1 cellular context compared by ENCODE assay signal in genomic region chr12:57128519-57129247, GRCh38.
A peak's percentile ranks its signal among the peaks of the same experiment; 100 is the strongest.
TF ChIP-seq lines count a peak whose summit lies in the region.

No MANE protein-coding gene starts in this region.

TF ChIP-seq in HepG2, 621 proteins besides CTCF, POLR2A, EP300 and RAD21 (continues in another document):
- TF ChIP-seq ARID2 (CRISPR knock-in tag; IDR thresholded peaks at IDR 0.05; ENCODE audit: borderline replicate concordance) (no peak), CHD4 (IDR thresholded peaks at IDR 0.05; ENCODE audit: borderline replicate concordance, low read length) (no peak), ZNF777 (CRISPR knock-in tag; IDR thresholded peaks at IDR 0.05) (no peak), GMEB1 (CRISPR knock-in tag; IDR thresholded peaks at IDR 0.05; ENCODE audit: borderline replicate concordance) (no peak), ZKSCAN5 (CRISPR knock-in tag; IDR thresholded peaks at IDR 0.05) (no peak), THRA (CRISPR knock-in tag; IDR thresholded peaks at IDR 0.05; ENCODE audit: borderline replicate concordance) (no peak), TOPORS (CRISPR knock-in tag; IDR thresholded peaks at IDR 0.05) (no peak), ZNF546 (CRISPR knock-in tag; conservative IDR thresholded peaks at IDR 0.05) (0 out of 2 replicates have a peak, but pooled peaks have one; percentile 42), ATF6 (CRISPR knock-in tag; conservative IDR thresholded peaks at IDR 0.05) (no peak), SRSF1 (optimal IDR thresholded peaks at IDR 0.05; ENCODE audit: low read depth, low read length) (peak; percentile 40), ZBTB10 (CRISPR knock-in tag; IDR thresholded peaks at IDR 0.05; ENCODE audit: borderline replicate concordance) (peak; percentile 68; the same call in 1 of the 2 replicates), ZNF142 (CRISPR knock-in tag; IDR thresholded peaks at IDR 0.05) (no peak), ZNF337 (CRISPR knock-in tag; IDR thresholded peaks at IDR 0.05; ENCODE audit: borderline replicate concordance, low read depth) (no peak), ZBTB7A (CRISPR knock-in tag; IDR thresholded peaks at IDR 0.05) (0 out of 2 replicates have a peak, but pooled peaks have one; percentile 23), JUNB (CRISPR knock-in tag; IDR thresholded peaks at IDR 0.05; ENCODE audit: borderline replicate concordance) (no peak), ZMAT5 (CRISPR knock-in tag; IDR thresholded peaks at IDR 0.05; ENCODE audit: borderline replicate concordance, low read depth) (no peak), ARID5B (CRISPR knock-in tag; IDR thresholded peaks at IDR 0.05) (no peak), ZNF619 (CRISPR knock-in tag; IDR thresholded peaks at IDR 0.05) (no peak), AGO2 (optimal IDR thresholded peaks at IDR 0.05; ENCODE audit: low read depth, low read length) (peak; percentile 47), ZBTB8A (CRISPR knock-in tag; IDR thresholded peaks at IDR 0.05; ENCODE audit: borderline replicate concordance, low read depth) (no peak), CBX1 (IDR thresholded peaks at IDR 0.05; ENCODE audit: low read depth) (no peak), MLLT10 (CRISPR knock-in tag; IDR thresholded peaks at IDR 0.05) (no peak), JARID2 (CRISPR knock-in tag; IDR thresholded peaks at IDR 0.05; ENCODE audit: insufficient replicate concordance) (no peak), U2AF1 (optimal IDR thresholded peaks at IDR 0.05; ENCODE audit: low read depth, low read length) (no peak), ZFP36L1 (CRISPR knock-in tag; IDR thresholded peaks at IDR 0.05) (no peak), UBTF (CRISPR knock-in tag; IDR thresholded peaks at IDR 0.05) (peak; percentile 21; the same call in 1 of the 2 replicates), SRY (CRISPR knock-in tag; IDR thresholded peaks at IDR 0.05) (no peak), NONO (IDR thresholded peaks at IDR 0.05) (no peak), NONO (CRISPR knock-in tag; conservative IDR thresholded peaks at IDR 0.05) (no peak), PATZ1 (CRISPR knock-in tag; IDR thresholded peaks at IDR 0.05) (peak; percentile 71; the same call in 1 of the 2 replicates), ZC3H13 (CRISPR knock-in tag; IDR thresholded peaks at IDR 0.05) (no peak), FOSL1 (CRISPR knock-in tag; IDR thresholded peaks at IDR 0.05; ENCODE audit: borderline replicate concordance) (no peak), SNAI1 (CRISPR knock-in tag; IDR thresholded peaks at IDR 0.05; ENCODE audit: borderline replicate concordance) (0 out of 2 replicates have a peak, but pooled peaks have one; percentile 5), ZNF124 (CRISPR knock-in tag; IDR thresholded peaks at IDR 0.05) (no peak)
